22 cellular contexts compared by ENCODE assay signal in the genomic region with DNA sequence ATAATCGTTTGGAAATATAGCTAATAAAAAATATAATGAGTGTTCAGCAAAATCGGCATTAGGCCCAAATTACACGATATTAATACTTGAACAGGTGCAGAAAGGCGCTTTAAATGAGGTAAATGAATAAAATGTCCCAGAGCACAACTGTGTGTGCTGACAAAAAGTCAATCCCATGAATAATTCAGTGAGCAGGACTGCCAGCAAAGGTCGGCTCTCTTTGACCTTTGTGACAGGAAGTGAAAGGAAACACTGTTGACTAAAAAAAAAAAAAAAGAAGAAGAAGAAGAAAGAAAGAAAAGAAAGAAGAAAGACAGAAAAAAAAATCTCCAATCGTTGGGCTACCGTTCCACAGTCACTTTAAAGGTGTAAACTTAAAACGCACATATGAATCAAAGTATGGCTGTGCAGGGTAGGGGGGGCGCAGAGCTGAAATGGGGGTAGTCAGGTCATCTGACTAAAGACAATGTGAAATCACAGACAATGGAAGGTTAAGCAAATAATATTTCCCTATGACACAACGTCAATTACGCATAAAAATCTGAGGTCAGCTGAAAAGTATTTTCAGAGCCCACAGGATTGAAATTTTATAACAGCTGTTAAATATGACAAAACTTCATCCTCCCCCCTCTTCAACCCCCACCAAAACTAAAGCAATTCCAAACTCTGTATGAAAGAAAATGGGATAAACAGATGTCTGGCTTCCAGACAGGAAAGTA. TPM values are rescaled to one million over a fixed set of nuclear protein-coding genes. Genes with fewer than 3 reads are reported as not detected.
DNase-seq lines count a peak whose midpoint lies in the region; ATAC-seq and TF ChIP-seq lines count a peak whose summit lies in the region.
"Had no signal": no experiment of that assay in that cellular context is flagged by ENCODE, and none has a peak within 500 bp of the region (broad histone marks: within the 10 kb centered on the region; RNA-seq: fewer than 3 reads in every experiment).

No MANE protein-coding gene starts in this region.

- H3K36me3 Mint-ChIP-seq in nephron (ENCODE audit: low read depth): peaks cover 10% of the 10 kb centered on the region
- H3K36me3 Mint-ChIP-seq: stimulated activated memory B cell treated with anti-CD40 and anti-IgM and Interleukin-4, amounts not matched to agents 10 μg/mL and 1 μg/mL and 100 μg/mL, for 72 hours had no signal

- H3K27ac Mint-ChIP-seq in nephron: peak overlapping the region; percentile 45 to 90 (median 89)
- H3K27ac Mint-ChIP-seq: activated B cell treated with CpG ODN at 0.5 μM for 24 hours; stimulated activated memory B cell treated with anti-CD40 and anti-IgM and Interleukin-4, amounts not matched to agents 10 μg/mL and 1 μg/mL and 100 μg/mL, for 72 hours; T-helper 1 cell treated with Interleukin-12 subunit alpha and Interleukin-12 subunit beta and Interleukin-4 antibody, amounts not matched to agents 30 μg/mL and 1 μg/mL, for 36 hours had no signal

- no peaks in the 10 kb centered on the region for H3K9me3 ChIP-seq in SJCRH30 (replicated peaks)
- no peaks in the 10 kb centered on the region for H3K9me3 ChIP-seq in thyroid gland

- no peak for TF ChIP-seq POLR2A in thyroid gland (IDR thresholded peaks at IDR 0.05)

- no peaks in the 10 kb centered on the region for H3K36me3 ChIP-seq in SJCRH30
- no peaks in the 10 kb centered on the region for H3K36me3 ChIP-seq in thyroid gland
- H3K36me3 ChIP-seq: cardiac muscle cell had no signal

- WGBS in thyroid gland, 2 donors: 64 to 65% methylated on average over 11 of the region's 11 CpGs

- H3K4me3 Mint-ChIP-seq in nephron: peak overlapping the region; percentile 34 to 70 (median 51)
- H3K4me3 Mint-ChIP-seq: activated B cell treated with CpG ODN at 0.5 μM for 24 hours; stimulated activated memory B cell treated with anti-CD40 and anti-IgM and Interleukin-4, amounts not matched to agents 10 μg/mL and 1 μg/mL and 100 μg/mL, for 72 hours; T-helper 1 cell treated with Interleukin-12 subunit alpha and Interleukin-12 subunit beta and Interleukin-4 antibody, amounts not matched to agents 30 μg/mL and 1 μg/mL, for 36 hours; type B pancreatic cell had no signal

- H3K27me3 Mint-ChIP-seq in nephron (ENCODE audit: low read depth): peaks cover 56% of the 10 kb centered on the region

- intact Hi-C loops in thyroid gland (cut with DNase I): no loop called here

- ATAC-seq in GM18870 (IDR thresholded peaks at IDR 0.05; ENCODE audit: unreplicated experiment): no peak
- no peak for ATAC-seq in activated CD4-positive, CD25-positive, alpha-beta regulatory T cell treated with anti-CD3 and anti-CD28 coated beads, Interleukin-2, amount 50 U/mL, for 24 hours
- ATAC-seq: foreskin keratinocyte had no signal

- H3K4me1 ChIP-seq in SJCRH30 (peaks cover 69% of the 10 kb centered on the region), thyroid gland (peaks cover 5 to 14% of the 10 kb centered on the region in 2 donors)
- H3K4me1 ChIP-seq: foreskin keratinocyte had no signal

- TF ChIP-seq CTCF in fibroblast of the aortic adventitia (IDR thresholded peaks at IDR 0.05; ENCODE audit: insufficient read depth, low read length): no peak
- TF ChIP-seq CTCF in nephron (IDR thresholded peaks at IDR 0.05; ENCODE audit: unreplicated experiment in 3 of 3): no peak
- no peak for TF ChIP-seq CTCF in thyroid gland (IDR thresholded peaks at IDR 0.05)

- H3K27ac ChIP-seq in SJCRH30 (peak overlapping the region; percentile 88), thyroid gland (peak overlapping the region in 2 of 3 donors; percentile 29 to 56)
- H3K27ac ChIP-seq: C4-2B, cardiac muscle cell, foreskin keratinocyte had no signal

- H3K9me3 Mint-ChIP-seq in nephron: no peaks in the 10 kb centered on the region
- H3K9me3 Mint-ChIP-seq: activated B cell treated with CpG ODN at 0.5 μM for 24 hours; stimulated activated memory B cell treated with anti-CD40 and anti-IgM and Interleukin-4, amounts not matched to agents 10 μg/mL and 1 μg/mL and 100 μg/mL, for 72 hours; T-helper 1 cell treated with Interleukin-12 subunit alpha and Interleukin-12 subunit beta and Interleukin-4 antibody, amounts not matched to agents 30 μg/mL and 1 μg/mL, for 36 hours; type B pancreatic cell had no signal

- H3K4me3 ChIP-seq in SJCRH30: no peak overlapping the region
- no peak overlapping the region for H3K4me3 ChIP-seq in fibroblast of the aortic adventitia (ENCODE audit: low read depth, low read length)
- H3K4me3 ChIP-seq in thyroid gland (replicated peaks in 1 of 3): no peak overlapping the region
- H3K4me3 ChIP-seq: cardiac muscle cell had no signal

- H3K27me3 ChIP-seq in SJCRH30 (no peaks in the 10 kb centered on the region), thyroid gland (peaks cover 14% of the 10 kb centered on the region)

- peaks cover 81% of the 10 kb centered on the region for H3K4me1 Mint-ChIP-seq in nephron
- H3K4me1 Mint-ChIP-seq: stimulated activated memory B cell treated with anti-CD40 and anti-IgM and Interleukin-4, amounts not matched to agents 10 μg/mL and 1 μg/mL and 100 μg/mL, for 72 hours had no signal

- DNase-seq in SJCRH30 (peak; percentile 15 to 56), fibroblast of the aortic adventitia (ENCODE audit: low read depth) (peak; percentile 89), thyroid gland (no peak), AG08396 (ENCODE audit: low spot score) (no peak), NCI-H2171 treated with DMSO at 0.1 percent for 48 hours (lab: John Stamatoyannopoulos, UW) (no peak)
- DNase-seq: activated B cell treated with CpG ODN at 0.5 μM for 24 hours; activated CD8-positive, alpha-beta memory T cell treated with anti-CD3 and anti-CD28 coated beads for 24 hours; effector memory CD4-positive, alpha-beta T cell; foreskin keratinocyte; NCI-H1417 treated with DMSO at 0.1 percent for 48 hours; NCI-H226; posterior cingulate gyrus; SHP77 had no signal

RNA-seq across cellular contexts. Expression of a gene that starts 11.1 kb away (rescaled TPM):
- 13.1 and 13.2 TPM in 2 replicates for total RNA-seq in SJCRH30 (2014; rRNA removed; shearing (Covaris generic))
- 5.2 and 14.7 TPM in 2 replicates for total RNA-seq in fibroblast of the aortic adventitia (ENCODE audit: low replicate concordance)
- total RNA-seq in thyroid gland: 10 to 100 TPM in 1 of 4 donors, 1 to 10 TPM in 3; 6.8 to 12.5 (median 8.8) TPM
- total RNA-seq: activated B cell treated with CpG ODN at 0.5 μM for 24 hours, liver had no signal

Comparison
In these comparisons a context has a peak if more than half of its experiments do, and no peak if none do; other contexts are left out.
1. DNase-seq: peak in SJCRH30 (2 of 2) and fibroblast of the aortic adventitia (single experiment); none in thyroid gland (0 of 2), AG08396 (single experiment) and NCI-H2171 treated with DMSO at 0.1 percent for 48 hours (single experiment).